Comparison of ENCODE assay signal across 21 cellular contexts in the genomic region with DNA sequence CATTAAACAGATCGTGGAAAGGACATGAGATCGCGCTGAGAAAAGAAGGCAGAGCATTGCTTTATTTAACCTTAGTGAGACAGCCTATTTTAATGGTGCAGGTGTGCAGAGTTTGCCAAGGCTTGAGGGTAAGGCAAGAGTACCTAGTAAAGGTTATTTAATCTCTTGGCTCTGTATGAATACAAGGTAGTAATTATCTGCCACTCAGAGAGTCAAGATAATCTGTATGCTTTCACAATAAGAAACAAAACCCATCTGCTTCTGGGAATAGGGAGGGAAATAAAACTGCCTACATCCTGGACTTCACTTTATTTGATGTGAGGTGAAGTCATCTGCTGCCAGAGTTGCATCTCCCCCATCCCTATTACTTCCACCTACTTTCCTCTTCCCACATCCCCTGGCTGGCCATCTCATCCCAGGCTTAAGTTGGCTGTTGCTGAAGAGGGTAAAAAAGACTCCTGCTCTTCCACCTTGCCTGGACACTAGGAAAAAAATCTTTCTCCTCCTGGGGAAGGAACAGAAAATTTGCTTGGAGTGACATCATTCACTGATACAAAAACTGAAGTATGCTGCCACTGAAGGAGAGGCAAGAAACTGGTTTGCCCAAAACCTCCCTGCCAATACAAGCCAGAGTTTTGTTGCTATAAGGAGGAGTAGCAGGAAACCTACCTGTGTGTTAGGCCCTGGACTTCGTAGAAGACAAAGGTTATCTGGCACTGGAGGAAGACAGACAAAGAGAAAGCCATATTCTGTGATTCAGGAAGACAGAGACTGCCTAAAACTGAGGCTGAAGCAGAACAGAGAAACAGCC. TPM values are rescaled to one million over a fixed set of nuclear protein-coding genes. Genes with fewer than 3 reads are reported as not detected.
DNase-seq lines count a peak whose midpoint lies in the region; ATAC-seq and TF ChIP-seq lines count a peak whose summit lies in the region.
"Had no signal": no experiment of that assay in that cellular context is flagged by ENCODE, and none has a peak within 500 bp of the region (broad histone marks: within the 10 kb centered on the region; RNA-seq: fewer than 3 reads in every experiment).

No MANE protein-coding gene starts in this region.

- H3K36me3 Mint-ChIP-seq in stimulated activated memory B cell treated with anti-CD40 and anti-IgM and Interleukin-4, amounts not matched to agents 10 μg/mL and 1 μg/mL and 100 μg/mL, for 72 hours = no peaks in the 10 kb centered on the region
- H3K36me3 Mint-ChIP-seq in CD14-positive monocyte = peaks cover 0 to 5% of the 10 kb centered on the region in 2 donors

- intact Hi-C loops in CD14-positive monocyte (cut with micrococcal nuclease) (no loop called here), right cardiac atrium (cut with DNase I) (no loop called here)

- H3K36me3 ChIP-seq in Loucy (ENCODE audit: insufficient read depth, low read length) = no peaks in the 10 kb centered on the region
- H3K36me3 ChIP-seq: brain microvascular endothelial cell, colonic mucosa, right lobe of liver, thoracic aorta had no signal

- H2AFZ ChIP-seq in Loucy (ENCODE audit: low read length) = peak overlapping the region; percentile 54; the same call in 1 of the 2 replicates

- H3K27ac ChIP-seq in right cardiac atrium (ENCODE audit: low read length) = no peak overlapping the region
- H3K27ac ChIP-seq: brain microvascular endothelial cell, colonic mucosa, right lobe of liver, thoracic aorta had no signal

- peak; percentile 20 to 82 for DNase-seq in NCI-H2081 (lab: John Stamatoyannopoulos, UW)
- DNase-seq in NCI-H748 (lab: John Stamatoyannopoulos, UW; ENCODE audit: unreplicated experiment) = peak; percentile 90
- DNase-seq in CD14-positive monocyte (ENCODE audit: low spot score) = no peak
- DNase-seq in right cardiac atrium = no peak
- no peak for DNase-seq in hippocampal formation (lab: John Stamatoyannopoulos, UW)
- DNase-seq: activated CD4-positive, alpha-beta T cell treated with anti-CD3 and anti-CD28 coated beads for 4 hours; activated naive CD8-positive, alpha-beta T cell treated with anti-CD3 and anti-CD28 coated beads, Interleukin-2, amount 50 U/mL, for 24 hours; brain microvascular endothelial cell; colonic mucosa; EL; hypothalamus; NCI-H1694 treated with DMSO at 0.1 percent for 48 hours; right lobe of liver; stimulated activated CD4-positive, alpha-beta T cell treated with anti-CD3 and anti-CD28 coated beads, Interleukin-15, amount 100 ng/mL, for 24 hours had no signal

- no peak for TF ChIP-seq CTCF in Loucy (conservative IDR thresholded peaks at IDR 0.05; ENCODE audit: low read length)
- no peak for TF ChIP-seq CTCF in CD14-positive monocyte (IDR thresholded peaks at IDR 0.05)

- no peak overlapping the region for H3K4me3 Mint-ChIP-seq in stimulated activated memory B cell treated with anti-CD40 and anti-IgM and Interleukin-4, amounts not matched to agents 10 μg/mL and 1 μg/mL and 100 μg/mL, for 72 hours
- H3K4me3 Mint-ChIP-seq in CD14-positive monocyte = no peak overlapping the region
- H3K4me3 Mint-ChIP-seq: activated naive CD8-positive, alpha-beta T cell treated with anti-CD3 and anti-CD28 coated beads, Interleukin-2, amount 50 U/mL, for 24 hours had no signal

- H3K4me1 ChIP-seq in Loucy (ENCODE audit: insufficient read depth, low read length, poor library complexity, severe bottlenecking) (no peaks in the 10 kb centered on the region), right cardiac atrium (ENCODE audit: control insufficient read depth, insufficient read depth, low read length) (no peaks in the 10 kb centered on the region)
- H3K4me1 ChIP-seq: colonic mucosa, right lobe of liver had no signal

- WGBS in right cardiac atrium = 72% methylated on average over 4 of the region's 4 CpGs

- no peaks in the 10 kb centered on the region for H3K9me3 Mint-ChIP-seq in stimulated activated memory B cell treated with anti-CD40 and anti-IgM and Interleukin-4, amounts not matched to agents 10 μg/mL and 1 μg/mL and 100 μg/mL, for 72 hours
- H3K9me3 Mint-ChIP-seq in CD14-positive monocyte = peaks cover 0 to 16% (median 12%) of the 10 kb centered on the region in 7 donors

- H3K9me3 ChIP-seq in Loucy (ENCODE audit: insufficient read depth, low read depth, low read length) (no peaks in the 10 kb centered on the region), right cardiac atrium (ENCODE audit: control insufficient read depth, low read length) (peaks cover 3% of the 10 kb centered on the region)
- H3K9me3 ChIP-seq: colonic mucosa, right lobe of liver had no signal

- H3K4me1 Mint-ChIP-seq in stimulated activated memory B cell treated with anti-CD40 and anti-IgM and Interleukin-4, amounts not matched to agents 10 μg/mL and 1 μg/mL and 100 μg/mL, for 72 hours = peaks cover 3% of the 10 kb centered on the region
- peaks cover 38% of the 10 kb centered on the region for H3K4me1 Mint-ChIP-seq in CD14-positive monocyte
- H3K4me1 Mint-ChIP-seq: activated naive CD8-positive, alpha-beta T cell treated with anti-CD3 and anti-CD28 coated beads, Interleukin-2, amount 50 U/mL, for 24 hours had no signal

- no peaks in the 10 kb centered on the region for H3K27me3 ChIP-seq in Loucy (ENCODE audit: insufficient read depth, low read length, poor library complexity, severe bottlenecking)
- H3K27me3 ChIP-seq in right cardiac atrium (ENCODE audit: control insufficient read depth, insufficient read depth) = no peaks in the 10 kb centered on the region
- H3K27me3 ChIP-seq: brain microvascular endothelial cell, colonic mucosa, right lobe of liver had no signal

- ATAC-seq in stimulated activated memory B cell treated with anti-CD40 and anti-IgM and Interleukin-4, amounts not matched to agents 10 μg/mL and 1 μg/mL and 100 μg/mL, for 72 hours = no peak
- no peak for ATAC-seq in right cardiac atrium
- ATAC-seq: activated naive CD8-positive, alpha-beta T cell treated with anti-CD3 and anti-CD28 coated beads, Interleukin-2, amount 50 U/mL, for 24 hours had no signal

- H4K20me1 ChIP-seq in Loucy (ENCODE audit: insufficient read depth, low read length, poor library complexity, severe bottlenecking) = no peaks in the 10 kb centered on the region

- H3K9me2 ChIP-seq in Loucy (replicated peaks; ENCODE audit: low read depth, low read length) = no peaks in the 10 kb centered on the region

- H3K4me2 ChIP-seq in Loucy (ENCODE audit: low read depth, low read length, poor library complexity, severe bottlenecking) = no peak overlapping the region

- H3K79me2 ChIP-seq in Loucy (ENCODE audit: insufficient read depth, low read length) = no peaks in the 10 kb centered on the region

- no peaks in the 10 kb centered on the region for H3F3A ChIP-seq in Loucy (ENCODE audit: low read depth)

- H3K9ac ChIP-seq in Loucy (ENCODE audit: low read depth, low read length, poor library complexity, severe bottlenecking) = no peak overlapping the region

- H3K4me3 ChIP-seq in Loucy (ENCODE audit: low read length, poor library complexity, severe bottlenecking) (no peak overlapping the region), right cardiac atrium (ENCODE audit: low read length) (no peak overlapping the region)
- H3K4me3 ChIP-seq: colonic mucosa, lung, right lobe of liver, thoracic aorta had no signal

- peak overlapping the region; percentile 54 for H3K27ac Mint-ChIP-seq in stimulated activated memory B cell treated with anti-CD40 and anti-IgM and Interleukin-4, amounts not matched to agents 10 μg/mL and 1 μg/mL and 100 μg/mL, for 72 hours
- peak overlapping the region in 1 of 7 donors; percentile 11 for H3K27ac Mint-ChIP-seq in CD14-positive monocyte
- H3K27ac Mint-ChIP-seq: activated naive CD8-positive, alpha-beta T cell treated with anti-CD3 and anti-CD28 coated beads, Interleukin-2, amount 50 U/mL, for 24 hours; activated T-helper 2 cell treated with anti-CD3 and anti-CD28 coated beads, Interferon-gamma antibody, Interleukin-2, Interleukin-4, amounts not matched to agents 10 μg/mL and 5 μg/mL and 100 μg/mL, durations not matched to agents 14 hours and 24 hours and 36 hours had no signal

- no peaks in the 10 kb centered on the region for H3K27me3 Mint-ChIP-seq in stimulated activated memory B cell treated with anti-CD40 and anti-IgM and Interleukin-4, amounts not matched to agents 10 μg/mL and 1 μg/mL and 100 μg/mL, for 72 hours
- H3K27me3 Mint-ChIP-seq in CD14-positive monocyte (ENCODE audit: low read depth in 3 of 3) = peaks cover 0 to 4% (median 0%) of the 10 kb centered on the region in 3 donors
- H3K27me3 Mint-ChIP-seq: activated naive CD8-positive, alpha-beta T cell treated with anti-CD3 and anti-CD28 coated beads, Interleukin-2, amount 50 U/mL, for 24 hours had no signal

RNA-seq across cellular contexts. Expression of a gene that starts 35.8 kb away (rescaled TPM):
- polyA plus RNA-seq in CD14-positive monocyte (10 to 100 TPM; 20.8 to 36.3 TPM), right cardiac atrium (5.9 TPM)
- total RNA-seq in right cardiac atrium = 1 to 10 TPM; 7.8 to 9.7 (median 9.1) TPM

RNA-seq across cellular contexts. Expression of a gene that starts 55.4 kb away (rescaled TPM):
- not detected for polyA plus RNA-seq in CD14-positive monocyte
- not detected for total RNA-seq in right cardiac atrium
- 0.02 TPM for polyA plus RNA-seq in right cardiac atrium
- total RNA-seq: activated T-helper 2 cell treated with anti-CD3 and anti-CD28 coated beads, Interferon-gamma antibody, Interleukin-2, Interleukin-4, amounts not matched to agents 10 μg/mL and 5 μg/mL and 100 μg/mL, durations not matched to agents 14 hours and 24 hours and 36 hours; lung; osteocyte; right lobe of liver; thoracic aorta had no signal
- polyA plus RNA-seq: keratinocyte had no signal

Comparison
In these comparisons a context has a peak if more than half of its experiments do, and no peak if none do; other contexts are left out.
1. DNase-seq: peak in NCI-H2081 (2 of 2) and NCI-H748 (single experiment); none in CD14-positive monocyte (single experiment), right cardiac atrium (0 of 3) and hippocampal formation (0 of 2).